Comparison of ENCODE assay signal across 16 cellular contexts in the genomic region with DNA sequence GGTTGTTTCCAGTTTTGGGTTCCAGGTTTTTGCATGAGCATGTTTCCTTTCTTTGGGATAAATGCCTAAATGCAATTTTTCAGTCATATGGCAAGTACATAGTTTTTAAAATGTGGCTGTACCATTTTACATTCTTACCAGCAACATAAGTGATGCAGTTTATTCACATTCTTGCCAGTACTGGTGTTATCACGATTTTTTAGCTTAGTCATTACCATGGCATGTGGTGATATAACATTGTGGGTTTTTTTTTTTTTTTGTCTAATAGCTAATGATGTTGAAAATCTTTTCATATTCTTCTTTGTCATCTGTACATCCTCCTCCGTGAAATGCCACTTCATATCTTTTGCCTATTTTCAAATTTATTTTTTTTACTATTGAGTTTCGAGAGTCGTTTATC. TPM values are rescaled to one million over a fixed set of nuclear protein-coding genes. Genes with fewer than 3 reads are reported as not detected.
DNase-seq lines count a peak whose midpoint lies in the region; ATAC-seq, FAIRE-seq and TF ChIP-seq lines count a peak whose summit lies in the region.
"Had no signal": no experiment of that assay in that cellular context is flagged by ENCODE, and none has a peak within 500 bp of the region (broad histone marks: within the 10 kb centered on the region; RNA-seq: fewer than 3 reads in every experiment).

No MANE protein-coding gene starts in this region.

- no peak for ATAC-seq in GM18511 (IDR thresholded peaks at IDR 0.05; ENCODE audit: unreplicated experiment)
- ATAC-seq: activated CD8-positive, alpha-beta T cell treated with anti-CD3 and anti-CD28 coated beads for 36 hours had no signal

- no peaks in the 10 kb centered on the region for H3K27me3 ChIP-seq in osteoblast (ENCODE audit: insufficient read depth, low read length)

- TF ChIP-seq CTCF in epithelial cell of esophagus (IDR thresholded peaks at IDR 0.05; ENCODE audit: insufficient read depth, low read depth, low read length, missing control alignments) (no peak), osteoblast (IDR thresholded peaks at IDR 0.05; ENCODE audit: extremely low read depth, low read depth, low read length) (no peak)

- no peak overlapping the region for H3K4me3 ChIP-seq in epithelial cell of esophagus (ENCODE audit: low read length)
- no peak overlapping the region for H3K4me3 ChIP-seq in osteoblast (ENCODE audit: insufficient read depth, low read length)

- no peaks in the 10 kb centered on the region for H3K9me3 ChIP-seq in osteoblast (ENCODE audit: low read depth, low read length)

- H3K79me2 ChIP-seq in osteoblast (ENCODE audit: insufficient read depth, low read length): no peaks in the 10 kb centered on the region

- no peak overlapping the region for H3K27ac ChIP-seq in osteoblast (ENCODE audit: low read depth, low read length)

- H3K4me1 ChIP-seq in osteoblast (ENCODE audit: insufficient read depth, low read length): no peaks in the 10 kb centered on the region

- FAIRE-seq in RCC 7860 (lab: Jason Lieb, UNC): peak; percentile 27
- FAIRE-seq: endothelial cell of umbilical vein, islet of Langerhans had no signal

- H3K36me3 ChIP-seq in osteoblast (ENCODE audit: insufficient read depth, low read length): no peaks in the 10 kb centered on the region

- no peak overlapping the region for H2AFZ ChIP-seq in osteoblast (ENCODE audit: low read length)

- no peaks in the 10 kb centered on the region for H4K20me1 ChIP-seq in osteoblast (ENCODE audit: insufficient read depth, low read length)

- no peak overlapping the region for H3K4me2 ChIP-seq in osteoblast (ENCODE audit: insufficient read depth, low read length)

- DNase-seq in EL (peak; percentile 54), RCC 7860 (ENCODE audit: low spot score) (peak; percentile 25), epithelial cell of esophagus (ENCODE audit: low read depth) (peak; percentile 57), osteoblast (ENCODE audit: insufficient read length, low spot score, missing footprints) (peak; percentile 62), DMS79 treated with DMSO at 0.1 percent for 48 hours (lab: John Stamatoyannopoulos, UW) (no peak), hypothalamus (lab: John Stamatoyannopoulos, UW) (no peak)
- DNase-seq in activated CD8-positive, alpha-beta memory T cell treated with anti-CD3 and anti-CD28 coated beads, Interleukin-2, amount 50 U/mL, for 4 hours: no peak
- DNase-seq: activated CD8-positive, alpha-beta T cell treated with anti-CD3 and anti-CD28 coated beads for 36 hours; head of caudate nucleus; mesendoderm; MV-4-11; NCI-H526 treated with DMSO at 0.1 percent for 48 hours; retina had no signal

RNA-seq across cellular contexts. Expression of a gene that starts 2.9 kb away (rescaled TPM):
- total RNA-seq in osteoblast: 0.36 and 0.59 TPM in 2 replicates
- total RNA-seq: activated CD8-positive, alpha-beta T cell treated with anti-CD3 and anti-CD28 coated beads for 36 hours; endothelial cell of umbilical vein had no signal

RNA-seq across cellular contexts. Expression of a gene that starts 32.0 kb away (rescaled TPM):
- total RNA-seq in osteoblast: 9.4 and 10.5 TPM in 2 replicates

RNA-seq across cellular contexts. Expression of a gene that starts 32.2 kb away (rescaled TPM):
- 4.1 and 4.3 TPM in 2 replicates for total RNA-seq in osteoblast
- total RNA-seq: activated CD8-positive, alpha-beta T cell treated with anti-CD3 and anti-CD28 coated beads for 36 hours; endothelial cell of umbilical vein had no signal

RNA-seq across cellular contexts. Expression of a gene that starts 50.4 kb away (rescaled TPM):
- 0.36 TPM in 1 of 2 replicates, not detected in the other for total RNA-seq in osteoblast
- total RNA-seq: activated CD8-positive, alpha-beta T cell treated with anti-CD3 and anti-CD28 coated beads for 36 hours; endothelial cell of umbilical vein had no signal

Comparison
In these comparisons a context has a peak if more than half of its experiments do, and no peak if none do; other contexts are left out.
1. DNase-seq: peak in EL (single experiment), RCC 7860 (single experiment), epithelial cell of esophagus (single experiment) and osteoblast (single experiment); none in DMS79 treated with DMSO at 0.1 percent for 48 hours (single experiment), activated CD8-positive, alpha-beta memory T cell treated with anti-CD3 and anti-CD28 coated beads, Interleukin-2, amount 50 U/mL, for 4 hours (single experiment) and hypothalamus (0 of 51).